In genomic region chr9:32968101-32969011, GRCh38 we compare ENCODE assay signal across 9 cellular contexts. TPM values are rescaled to one million over a fixed set of nuclear protein-coding genes. Genes with fewer than 3 reads are reported as not detected.
DNase-seq lines count a peak whose midpoint lies in the region; ATAC-seq, FAIRE-seq and TF ChIP-seq lines count a peak whose summit lies in the region.
"Had no signal": no experiment of that assay in that cellular context is flagged by ENCODE, and none has a peak within 500 bp of the region (broad histone marks: within the 10 kb centered on the region; RNA-seq: fewer than 3 reads in every experiment).

No MANE protein-coding gene starts in this region.

- H3K79me2 ChIP-seq in GM12878 (ENCODE audit: control insufficient read depth, insufficient read depth, low read length) = no peaks in the 10 kb centered on the region

- POLR2A ChIA-PET in GM12878 (lab: Charles Lee) = no interaction called here

- no TSS peak for BruUV-seq in GM12878 (replicated peaks; lab: Mats Ljungman, UMichigan)

- peak; percentile 75 for TF ChIP-seq RAD21 in GM12878 (IDR thresholded peaks at IDR 0.05; ENCODE audit: insufficient read depth, low read depth, low read length)

- intact Hi-C loops in GM12878 (cut with micrococcal nuclease; ENCODE audit: unreplicated experiment) = loop anchor here (1.0 to 2.0 kb wide), 3 partner anchors 380 to 590 kb away; no protein-coding TSS in a partner anchor

- no peak overlapping the region for H2AFZ ChIP-seq in GM12878 (ENCODE audit: control insufficient read depth, low read depth, low read length)

- H3K27ac Mint-ChIP-seq in immature natural killer cell = peak overlapping the region in 1 of 6 donors; percentile 45

- no peaks in the 10 kb centered on the region for H3K4me1 ChIP-seq in GM12878 (ENCODE audit: control insufficient read depth, insufficient read depth, low read length)

- H3K27me3 Mint-ChIP-seq in immature natural killer cell (ENCODE audit: low read depth in 3 of 3) = no peaks in the 10 kb centered on the region
- H3K27me3 Mint-ChIP-seq: central memory CD8-positive, alpha-beta T cell had no signal

- H3K4me3 ChIP-seq in GM12878 (no peak overlapping the region), MG63 (no peak overlapping the region)

- no peak overlapping the region for H3K4me3 Mint-ChIP-seq in immature natural killer cell
- H3K4me3 Mint-ChIP-seq: central memory CD8-positive, alpha-beta T cell had no signal

- H3K9me3 Mint-ChIP-seq in immature natural killer cell = no peaks in the 10 kb centered on the region
- H3K9me3 Mint-ChIP-seq: central memory CD8-positive, alpha-beta T cell had no signal

- peak; percentile 78 for FAIRE-seq in GM12878 (lab: Jason Lieb, UNC)
- no peak for FAIRE-seq in H54 (lab: Jason Lieb, UNC)

- H3K9ac ChIP-seq in GM12878 (ENCODE audit: control insufficient read depth, insufficient read depth, low read length) = no peak overlapping the region

- in situ Hi-C loops in KBM-7 (cut with MboI; ENCODE audit: low pct_unique_long_range_greater_than_20kb, low sequenced_read_pairs) (loop anchor here (25.0 kb wide), 1 partner anchor 381 kb away; no protein-coding TSS in a partner anchor), GM12878 (cut with MboI) (loop anchor here (5.0 kb wide), 1 partner anchor 391 kb away; no protein-coding TSS in a partner anchor)

- H3K9me3 ChIP-seq in GM12878 (replicated peaks; ENCODE audit: control insufficient read depth, insufficient read depth, low read length) = no peaks in the 10 kb centered on the region
- H3K9me3 ChIP-seq in MG63 = no peaks in the 10 kb centered on the region

- no peak overlapping the region for H3K27ac ChIP-seq in GM12878 (ENCODE audit: control insufficient read depth, insufficient read depth)

- peak; percentile 61 for ATAC-seq in GM12878

- no peak overlapping the region for H3K4me2 ChIP-seq in GM12878 (ENCODE audit: control insufficient read depth, insufficient read depth)

- H3K36me3 ChIP-seq in GM12878 (ENCODE audit: control insufficient read depth in 2 of 2, insufficient read depth in 2 of 2, low read length in 1 of 2) (peaks cover 1 to 14% of the 10 kb centered on the region in 2 experiments), MG63 (no peaks in the 10 kb centered on the region)

- H3K4me1 Mint-ChIP-seq in immature natural killer cell = peaks cover 0 to 1% of the 10 kb centered on the region in 2 donors
- H3K4me1 Mint-ChIP-seq: central memory CD8-positive, alpha-beta T cell had no signal

- H3K36me3 Mint-ChIP-seq in immature natural killer cell = peaks cover 9 to 22% (median 18%) of the 10 kb centered on the region in 3 donors

- CTCF ChIA-PET in GM12878 (lab: Yijun Ruan, JAX) = interaction anchor here (0.7 to 7.0 kb wide), 23 partner anchors 10 to 594 kb away, joined by 3 to 111 read pairs (median 4); partner anchors contain the start of gene NDUFB6

- no peaks in the 10 kb centered on the region for H3K27me3 ChIP-seq in GM12878 (replicated peaks in 1 of 2; ENCODE audit: control insufficient read depth in 2 of 2, insufficient read depth in 2 of 2, low read length in 1 of 2)
- no peaks in the 10 kb centered on the region for H3K27me3 ChIP-seq in MG63

- TF ChIP-seq POLR2A in GM12878 (IDR thresholded peaks at IDR 0.05; ENCODE audit: low read depth, low read length) (no peak), H54 (IDR thresholded peaks at IDR 0.05; ENCODE audit: low read depth, low read length) (no peak)

- peak; percentile 61 to 73 (median 72) for TF ChIP-seq CTCF in GM12878 (IDR thresholded peaks at IDR 0.05 in 2 of 3, conservative IDR thresholded peaks at IDR 0.05 in 1 of 3; ENCODE audit: control insufficient read depth in 2 of 3, extremely low read depth in 1 of 3, insufficient read depth in 1 of 3, low read depth in 3 of 3, low read length in 3 of 3)

- RAD21 ChIA-PET in GM12878 (lab: Charles Lee; ENCODE audit: unreplicated experiment) = interaction anchor here (1.0 to 3.9 kb wide), 6 partner anchors 49 to 590 kb away, joined by 3 to 44 read pairs (median 13); no protein-coding TSS in a partner anchor

- peak; percentile 4 for DNase-seq in DMS153 (lab: John Stamatoyannopoulos, UW)
- peak; percentile 67 for DNase-seq in KBM-7
- peak; percentile 57 for DNase-seq in T-helper 9 cell
- DNase-seq in GM12878 (ENCODE audit: low read depth, low spot score) = no peak
- DNase-seq in immature natural killer cell = peak; percentile 33 to 40 (median 34)
- DNase-seq in stimulated activated CD4-positive, alpha-beta T cell treated with anti-CD3 and anti-CD28 coated beads, Interleukin-1b, Interleukin-23, amount 100 ng/mL, for 4 hours (ENCODE audit: low read depth in 2 of 2) = peak; percentile 45 to 48
- no peak for DNase-seq in H54 (ENCODE audit: insufficient read length, low spot score)
- no peak for DNase-seq in MG63

- WGBS in GM12878 (ENCODE audit: insufficient coverage, insufficient replicate concordance, low lambda C conversion rate, missing lambda C conversion rate) = 58% methylated on average over 13 of the region's 13 CpGs

- SMC1A ChIA-PET in GM12878 (lab: Charles Lee; ENCODE audit: uncharacterized antibody, unreplicated experiment) = interaction anchor here (0.7 to 3.4 kb wide), 14 partner anchors 8 to 591 kb away, joined by 3 to 41 read pairs (median 4); no protein-coding TSS in a partner anchor

- H4K20me1 ChIP-seq in GM12878 (ENCODE audit: control insufficient read depth, insufficient read depth) = no peaks in the 10 kb centered on the region

- TF ChIP-seq EP300 in GM12878 (IDR thresholded peaks at IDR 0.05; ENCODE audit: borderline replicate concordance in 1 of 2, control insufficient read depth in 1 of 2, low read depth in 2 of 2, low read length in 2 of 2) = no peak

TF ChIP-seq in GM12878, 131 proteins besides CTCF, POLR2A, EP300 and RAD21 (continues in another document):
- TF ChIP-seq DPF2 (IDR thresholded peaks at IDR 0.05) = no peak
- peak; percentile 77 for TF ChIP-seq SMC3 (IDR thresholded peaks at IDR 0.05; ENCODE audit: borderline replicate concordance, low read length)
- TF ChIP-seq RUNX3 (IDR thresholded peaks at IDR 0.05; ENCODE audit: low read length) = no peak
- TF ChIP-seq ZNF622 (IDR thresholded peaks at IDR 0.05) = no peak
- no peak for TF ChIP-seq MTA2 (IDR thresholded peaks at IDR 0.05; ENCODE audit: low read depth)
- TF ChIP-seq SP1 (IDR thresholded peaks at IDR 0.05; ENCODE audit: low read depth, low read length) = no peak
- no peak for TF ChIP-seq YY1 (IDR thresholded peaks at IDR 0.05; ENCODE audit: low read depth, low read length)

RNA-seq across cellular contexts. Expression of gene APTX, which starts 33.1 kb away (rescaled TPM):
- 55.9 and 60.3 TPM in 2 replicates for total RNA-seq in GM12878 (2013; cell fraction: nucleolus; rRNA removed)
- total RNA-seq in GM12878 (2014; rRNA removed) = 45.1 and 51.6 TPM in 2 replicates
- total RNA-seq in GM12878 (2014; rRNA removed; fragmentation: Illumina TruSeq; extraction: Trizol) = 50.6 and 54.9 TPM in 2 replicates
- 37.7 and 40.9 TPM in 2 replicates for total RNA-seq in GM12878 (2021)
- polyA plus RNA-seq in GM12878 (2011; ENCODE audit: low read depth) = 28.9 TPM
- polyA plus RNA-seq in GM12878 (2011; rRNA removed) = 56.6 and 70.7 TPM in 2 replicates
- polyA plus RNA-seq in GM12878 (2011; cell fraction: cytosol; rRNA removed) = 29.4 and 30.4 TPM in 2 replicates
- 44.7 and 46.5 TPM in 2 replicates for polyA plus RNA-seq in GM12878 (2011; cell fraction: nucleus; rRNA removed)
- 31.7 and 32.3 TPM in 2 replicates for polyA plus RNA-seq in GM12878 (2012)
- polyA plus RNA-seq in GM12878 (2014; fragmentation: Illumina TruSeq; extraction: Trizol) = 58.3 and 70.1 TPM in 2 replicates
- 10 to 100 TPM; 73.9 to 74.8 TPM for polyA plus RNA-seq in GM12878 (2014; fragmentation: Nextera tagmentation; extraction: Ambion mirVana)
- 44.8 and 54.1 TPM in 2 replicates for polyA plus RNA-seq in GM12878 (2014; rRNA removed)
- polyA plus RNA-seq in GM12878 (2016; fragmentation: Nextera tagmentation; extraction: Ambion mirVana) = 10 to 100 TPM; 81.7 to 87.0 TPM
- polyA minus RNA-seq in GM12878 (2011; rRNA and poly(A)+ RNA removed) = 25.1 and 31.6 TPM in 2 replicates
- 8.0 and 16.6 TPM in 2 replicates for polyA minus RNA-seq in GM12878 (2011; cell fraction: cytosol; rRNA and poly(A)+ RNA removed)
- polyA minus RNA-seq in GM12878 (2011; cell fraction: nucleus; rRNA and poly(A)+ RNA removed) = 20.1 and 32.4 TPM in 2 replicates
- polyA plus RNA-seq in immature natural killer cell = 10 to 100 TPM; 32.7 to 43.1 (median 33.8) TPM
- total RNA-seq in MG63 (2014; rRNA removed; shearing (Covaris generic); ENCODE audit: low replicate concordance) = 17.1 and 36.8 TPM in 2 replicates

RNA-seq across cellular contexts. Expression of gene DNAJA1, which starts 56.7 kb away (rescaled TPM):
- total RNA-seq in GM12878 (2013; cell fraction: nucleolus; rRNA removed) = 29.0 and 31.2 TPM in 2 replicates
- total RNA-seq in GM12878 (2014; rRNA removed) (69.7 and 77.9 TPM in 2 replicates), GM12878 (2014; rRNA removed; fragmentation: Illumina TruSeq; extraction: Trizol) (135 and 143 TPM in 2 replicates), GM12878 (2021) (105 and 109 TPM in 2 replicates)
- 44.2 TPM for polyA plus RNA-seq in GM12878 (2011; ENCODE audit: low read depth)
- polyA plus RNA-seq in GM12878 (2011; rRNA removed) (206 and 243 TPM in 2 replicates), GM12878 (2014; fragmentation: Illumina TruSeq; extraction: Trizol) (171 and 195 TPM in 2 replicates), GM12878 (2014; fragmentation: Nextera tagmentation; extraction: Ambion mirVana) (100 to 1,000 TPM; 115 to 149 TPM), GM12878 (2014; rRNA removed) (98.8 and 114 TPM in 2 replicates), GM12878 (2016; fragmentation: Nextera tagmentation; extraction: Ambion mirVana) (100 to 1,000 TPM; 160 to 162 TPM), immature natural killer cell (100 to 1,000 TPM in 1 of 3 donors, 10 to 100 TPM in 2; 64.2 to 108 (median 95.2) TPM)
- 85.5 and 86.9 TPM in 2 replicates for polyA plus RNA-seq in GM12878 (2011; cell fraction: cytosol; rRNA removed)
- 51.1 and 71.9 TPM in 2 replicates for polyA plus RNA-seq in GM12878 (2011; cell fraction: nucleus; rRNA removed)
- polyA plus RNA-seq in GM12878 (2012) = 71.1 and 80.8 TPM in 2 replicates
- polyA minus RNA-seq in GM12878 (2011; rRNA and poly(A)+ RNA removed) = 91.3 and 178 TPM in 2 replicates
- 70.4 and 89.4 TPM in 2 replicates for polyA minus RNA-seq in GM12878 (2011; cell fraction: cytosol; rRNA and poly(A)+ RNA removed)
- polyA minus RNA-seq in GM12878 (2011; cell fraction: nucleus; rRNA and poly(A)+ RNA removed) = 21.0 and 40.6 TPM in 2 replicates
- 152 and 177 TPM in 2 replicates for total RNA-seq in MG63 (2014; rRNA removed; shearing (Covaris generic); ENCODE audit: low replicate concordance)

Comparison
In these comparisons a context has a peak if more than half of its experiments do, and no peak if none do; other contexts are left out.
1. DNase-seq: peak in DMS153 (single experiment), KBM-7 (single experiment), T-helper 9 cell (single experiment), immature natural killer cell (3 of 3) and stimulated activated CD4-positive, alpha-beta T cell treated with anti-CD3 and anti-CD28 coated beads, Interleukin-1b, Interleukin-23, amount 100 ng/mL, for 4 hours (2 of 2); none in GM12878 (single experiment), H54 (single experiment) and MG63 (single experiment).